ENCODE assay signal across 20 cellular contexts in the genomic region with DNA sequence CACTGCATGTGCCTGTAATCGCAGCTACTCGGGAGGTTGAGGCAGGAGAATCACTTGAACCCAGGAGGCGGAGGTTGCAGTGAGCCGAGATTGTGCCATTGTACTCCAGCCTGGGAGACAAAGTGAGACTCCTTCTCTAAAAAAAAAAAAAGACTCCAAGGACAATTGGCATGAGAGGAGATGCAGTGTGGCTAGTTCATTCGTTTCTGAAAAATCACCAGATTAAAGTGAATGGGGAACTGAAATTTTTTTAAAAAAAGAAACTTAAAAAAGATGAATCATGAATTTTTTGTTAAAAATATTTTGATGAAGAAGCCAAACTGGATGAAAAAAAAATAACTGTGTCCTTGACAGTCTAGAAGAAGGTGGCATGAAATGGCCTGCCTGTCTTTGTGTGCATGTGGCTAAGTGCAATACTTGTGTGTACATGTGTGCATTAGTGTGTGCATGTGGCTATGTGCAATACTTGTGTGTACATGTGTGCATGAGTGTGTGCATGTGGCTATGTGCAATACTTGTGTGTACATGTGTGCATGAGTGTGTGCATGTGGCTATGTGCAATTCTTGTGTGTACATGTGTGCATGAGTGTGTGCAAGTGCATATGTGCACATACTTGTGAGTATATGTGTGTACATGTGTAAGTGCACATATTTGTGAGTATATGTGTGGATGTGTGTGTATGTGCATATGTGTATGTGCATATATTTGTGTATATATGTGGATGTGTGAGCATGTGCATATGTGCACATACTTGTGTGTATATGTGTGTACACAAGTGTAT.
DNase-seq lines count a peak whose midpoint lies in the region; ATAC-seq, FAIRE-seq and TF ChIP-seq lines count a peak whose summit lies in the region.
"Had no signal": no experiment of that assay in that cellular context is flagged by ENCODE, and none has a peak within 500 bp of the region (broad histone marks: within the 10 kb centered on the region; RNA-seq: fewer than 3 reads in every experiment).

No MANE protein-coding gene starts in this region.

- peak; percentile 32 for ATAC-seq in GM19035 (IDR thresholded peaks at IDR 0.05; ENCODE audit: unreplicated experiment)
- ATAC-seq in HG03025 (IDR thresholded peaks at IDR 0.05; ENCODE audit: low FRiP score, unreplicated experiment): peak; percentile 24
- no peak for ATAC-seq in GM18519 (IDR thresholded peaks at IDR 0.05; ENCODE audit: low FRiP score, unreplicated experiment)
- no peak for ATAC-seq in HG03565 (IDR thresholded peaks at IDR 0.05; ENCODE audit: unreplicated experiment)
- ATAC-seq: activated T-cell treated with anti-CD3 and anti-CD28 coated beads, Interleukin-2, amount 50 U/mL, for 4 hours; K562 had no signal

- no peak for DNase-seq in bronchial epithelial cell (ENCODE audit: low read depth)
- no peak for DNase-seq in suprapubic skin (ENCODE audit: low spot score in 2 of 2)
- no peak for DNase-seq in GDM1 (lab: John Stamatoyannopoulos, UW)
- DNase-seq: activated CD4-positive, alpha-beta memory T cell treated with anti-CD3 and anti-CD28 coated beads for 36 hours; activated naive CD8-positive, alpha-beta T cell treated with anti-CD3 and anti-CD28 coated beads, Interleukin-2, amount 10 ng/mL, durations not matched to agents 7 days and 5 days; activated T-cell treated with anti-CD3 and anti-CD28 coated beads, Interleukin-2, amount 50 U/mL, for 4 hours; effector CD4-positive, alpha-beta T cell; GF-D8; heart left ventricle; NCI-H1105; NCI-H524 treated with DMSO at 0.1 percent for 48 hours; Peyer's patch; small intestine; thyroid gland had no signal

- no peak for TF ChIP-seq EP300 in suprapubic skin (IDR thresholded peaks at IDR 0.05)

- H3K27me3 ChIP-seq in bronchial epithelial cell (ENCODE audit: control insufficient read depth, insufficient read depth, low read length): no peaks in the 10 kb centered on the region
- H3K27me3 ChIP-seq in suprapubic skin: no peaks in the 10 kb centered on the region
- H3K27me3 ChIP-seq: heart left ventricle, Peyer's patch, thyroid gland had no signal

- TF ChIP-seq CTCF in bronchial epithelial cell (IDR thresholded peaks at IDR 0.05; ENCODE audit: insufficient read depth, low read length, severe bottlenecking): no peak
- no peak for TF ChIP-seq CTCF in suprapubic skin (IDR thresholded peaks at IDR 0.05)

- H3K9me3 ChIP-seq in suprapubic skin: peaks cover 4% of the 10 kb centered on the region
- H3K9me3 ChIP-seq: Peyer's patch, thyroid gland had no signal

- no peaks in the 10 kb centered on the region for H3K36me3 ChIP-seq in bronchial epithelial cell (ENCODE audit: control insufficient read depth, insufficient read depth, low read length)
- no peaks in the 10 kb centered on the region for H3K36me3 ChIP-seq in suprapubic skin
- H3K36me3 ChIP-seq: heart left ventricle, Peyer's patch, thyroid gland had no signal

- H3K4me3 ChIP-seq in bronchial epithelial cell (ENCODE audit: low read depth, low read length): no peak overlapping the region
- no peak overlapping the region for H3K4me3 ChIP-seq in suprapubic skin
- H3K4me3 ChIP-seq: heart left ventricle, K562, Peyer's patch, thyroid gland had no signal

- FAIRE-seq in bronchial epithelial cell (lab: Jason Lieb, UNC): peak; percentile 99
- FAIRE-seq: K562, small intestine had no signal

- H3K4me1 ChIP-seq in suprapubic skin: peaks cover 5% of the 10 kb centered on the region
- H3K4me1 ChIP-seq: parathyroid adenoma, Peyer's patch, thyroid gland had no signal

- H3K27ac ChIP-seq in suprapubic skin: peak overlapping the region; percentile 82
- H3K27ac ChIP-seq: parathyroid adenoma, thyroid gland had no signal

- 56% methylated on average over 5 of the region's 5 CpGs for WGBS in suprapubic skin

- no peak for TF ChIP-seq POLR2A in suprapubic skin (IDR thresholded peaks at IDR 0.05)

Comparison
In these comparisons a context has a peak if more than half of its experiments do, and no peak if none do; other contexts are left out.
1. ATAC-seq: peak in GM19035 (single experiment) and HG03025 (single experiment); none in GM18519 (single experiment) and HG03565 (single experiment).